In the genomic region with DNA sequence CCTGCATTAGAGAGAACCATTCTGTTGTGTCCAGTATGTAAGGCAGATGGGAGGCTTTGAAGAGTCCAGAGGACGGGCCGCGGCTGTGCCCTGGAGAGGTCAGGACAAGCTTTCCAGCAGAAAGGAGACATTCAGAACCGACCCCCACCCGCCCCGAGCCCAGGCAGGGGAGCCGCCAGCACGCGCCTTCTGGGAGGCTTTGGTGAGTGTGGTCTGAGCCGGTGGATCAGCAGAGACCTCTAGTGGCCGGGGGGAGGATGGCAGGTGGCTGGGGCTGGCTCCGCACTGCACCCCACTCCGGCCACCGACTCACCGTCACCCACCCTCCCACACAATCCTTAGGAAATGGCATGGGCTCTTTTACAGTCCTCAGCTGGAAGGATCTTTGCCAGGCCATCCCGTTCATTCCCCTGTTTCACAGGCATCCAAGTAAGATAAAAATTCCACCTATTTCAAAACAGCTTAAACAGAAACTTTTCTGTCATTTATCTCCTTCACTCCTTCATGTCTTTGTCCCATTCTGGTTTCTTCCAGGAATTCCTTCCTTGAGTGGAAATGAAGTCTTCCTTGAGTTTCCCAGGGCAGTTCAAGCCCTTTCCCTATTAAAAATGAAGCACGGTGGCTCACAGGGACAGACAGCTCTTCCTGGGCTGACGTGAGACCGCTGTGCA, we compare ENCODE assay signal across 8 cellular contexts.
DNase-seq lines count a peak whose midpoint lies in the region; ATAC-seq and TF ChIP-seq lines count a peak whose summit lies in the region.

No MANE protein-coding gene starts in this region.

- no peaks in the 10 kb centered on the region for H3K36me3 ChIP-seq in Peyer's patch
- H3K36me3 ChIP-seq in testis (ENCODE audit: low read depth, missing control alignments): no peaks in the 10 kb centered on the region

- TF ChIP-seq POLR2A in Peyer's patch (IDR thresholded peaks at IDR 0.05) (no peak), testis (IDR thresholded peaks at IDR 0.05) (no peak)

- H3K27ac ChIP-seq in Peyer's patch (no peak overlapping the region), testis (no peak overlapping the region)

- TF ChIP-seq CTCF in AG09309 (IDR thresholded peaks at IDR 0.05; ENCODE audit: control insufficient read depth, insufficient read depth, low read depth, low read length, missing control alignments) (peak; percentile 97), Peyer's patch (IDR thresholded peaks at IDR 0.05) (peak; percentile 46 to 93 (median 74)), fibroblast of the aortic adventitia (IDR thresholded peaks at IDR 0.05; ENCODE audit: insufficient read depth, low read length) (peak; percentile 99), testis (IDR thresholded peaks at IDR 0.05) (peak; percentile 72 to 98 (median 84))

- ATAC-seq in GM19035 (IDR thresholded peaks at IDR 0.05; ENCODE audit: unreplicated experiment) (peak; percentile 90), HG03354 (IDR thresholded peaks at IDR 0.05; ENCODE audit: poor library complexity, severe bottlenecking, unreplicated experiment) (peak; percentile 96)

- 34 to 36% methylated on average over 12 to 19 of the region's 19 CpGs for WGBS in testis, 2 donors

- H3K4me3 ChIP-seq in AG09309 (ENCODE audit: control insufficient read depth, low read depth, low read length) (no peak overlapping the region), Peyer's patch (no peak overlapping the region), fibroblast of the aortic adventitia (ENCODE audit: low read depth, low read length) (no peak overlapping the region), testis (no peak overlapping the region)

- intact Hi-C loops in testis (cut with DNase I; ENCODE audit: low total_unique reads): no loop called here

- H3K9me3 ChIP-seq in Peyer's patch (no peaks in the 10 kb centered on the region), testis (no peaks in the 10 kb centered on the region)

- H3K27me3 ChIP-seq in Peyer's patch (no peaks in the 10 kb centered on the region), testis (no peaks in the 10 kb centered on the region)

- DNase-seq in AG09309 (ENCODE audit: low read depth): no peak
- peak; percentile 42 to 84 (median 75) for DNase-seq in Peyer's patch
- peak; percentile 44 to 49 for DNase-seq in activated T-helper 1 cell treated with anti-CD3 and anti-CD28 coated beads, Interleukin-2, amount 50 U/mL, for 16 hours (ENCODE audit: low read depth in 1 of 2, low spot score in 1 of 2)
- peak; percentile 58 for DNase-seq in fibroblast of the aortic adventitia (ENCODE audit: low read depth)
- peak; percentile 70 for DNase-seq in occipital lobe (lab: John Stamatoyannopoulos, UW)
- peak; percentile 82 for DNase-seq in testis

- H3K4me1 ChIP-seq in Peyer's patch (no peaks in the 10 kb centered on the region), testis (peaks cover 4% of the 10 kb centered on the region)
